Comparison of ENCODE assay signal across 8 cellular contexts in the genomic region with DNA sequence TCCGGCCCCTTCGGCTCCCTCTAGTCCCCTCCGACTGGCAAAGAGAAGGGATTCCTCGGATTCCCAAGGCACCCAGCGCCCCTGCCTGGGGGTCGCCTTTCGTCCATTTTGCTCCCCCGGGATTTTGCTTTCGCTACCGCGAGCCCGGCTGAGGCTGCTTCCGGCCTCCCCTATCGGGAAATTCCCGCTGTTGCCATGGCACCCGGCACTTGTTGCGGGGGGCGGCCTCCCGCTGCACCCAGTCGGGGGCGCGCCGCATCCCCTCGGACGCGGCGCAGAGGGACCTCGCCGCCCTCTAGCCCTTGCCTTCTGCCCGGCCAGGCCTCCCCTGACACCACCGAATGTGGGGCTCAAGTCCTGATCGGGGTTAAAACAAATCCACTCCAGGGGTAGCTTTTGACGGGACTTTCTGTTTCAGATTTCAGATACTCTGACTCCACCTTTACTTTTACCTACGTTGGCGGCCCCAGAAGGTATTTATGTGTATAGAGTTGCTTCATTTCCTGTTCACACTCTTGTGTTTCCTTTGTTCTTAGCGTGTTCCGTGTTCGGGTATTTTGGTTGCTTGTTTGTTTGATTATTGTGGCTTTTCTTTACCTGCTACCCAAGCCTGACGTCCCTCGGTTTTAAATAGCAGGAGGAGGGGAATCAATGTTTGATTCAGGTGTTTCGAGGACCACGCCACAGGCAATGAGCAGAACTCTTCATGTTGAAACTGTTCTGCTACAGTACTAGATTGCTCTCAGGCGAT. TPM values are rescaled to one million over a fixed set of nuclear protein-coding genes. Genes with fewer than 3 reads are reported as not detected.
DNase-seq lines count a peak whose midpoint lies in the region; ATAC-seq lines count a peak whose summit lies in the region.

No MANE protein-coding gene starts in this region.

- WGBS in mesodermal cell (ENCODE audit: insufficient coverage in 2 of 2), 2 experiments = 0% methylated on average over 35 to 36 of the region's 43 CpGs

- peak overlapping the region; percentile 78 for H3K4me3 ChIP-seq in mesodermal cell (ENCODE audit: extremely low read depth, insufficient read depth, low read length, poor library complexity, severe bottlenecking)

- DNase-seq in NCI-H187 (lab: John Stamatoyannopoulos, UW) (peak; percentile 54 to 60), NCI-H187 treated with DMSO at 0.1 percent for 48 hours (lab: John Stamatoyannopoulos, UW) (no peak), NCI-H146 treated with DMSO at 0.1 percent for 48 hours (lab: John Stamatoyannopoulos, UW; ENCODE audit: unreplicated experiment) (peak; percentile 54)
- DNase-seq in activated CD4-positive, alpha-beta T cell treated with anti-CD3 and anti-CD28 coated beads, Interleukin-2, amount 50 U/mL, for 4 hours = peak; percentile 81 to 84
- peak; percentile 88 for DNase-seq in effector CD4-positive, alpha-beta T cell
- peak; percentile 82 to 85 for DNase-seq in stimulated activated CD8-positive, alpha-beta memory T cell treated with anti-CD3 and anti-CD28 coated beads, Interleukin-2, amount 100 ng/mL, for 48 hours (ENCODE audit: low read depth in 2 of 2)

- no peaks in the 10 kb centered on the region for H3K36me3 ChIP-seq in mesodermal cell (ENCODE audit: control insufficient read depth, insufficient read depth, low read length)

- H3K4me1 ChIP-seq in mesodermal cell (ENCODE audit: control insufficient read depth, insufficient read depth, low read length, poor library complexity, severe bottlenecking) = peaks cover 8% of the 10 kb centered on the region

- peak; percentile 83 for ATAC-seq in HG02763 (IDR thresholded peaks at IDR 0.05; ENCODE audit: unreplicated experiment)

- peak overlapping the region; percentile 73 for H3K27ac ChIP-seq in mesodermal cell (ENCODE audit: low read depth, low read length, severe bottlenecking)

- no peaks in the 10 kb centered on the region for H3K9me3 ChIP-seq in mesodermal cell (ENCODE audit: control insufficient read depth, low read length)

RNA-seq across cellular contexts. Expression of a gene that starts 1.4 kb away (rescaled TPM):
- polyA plus RNA-seq in mesodermal cell (2013, experiment 1 of 2) = 14.8 TPM
- polyA plus RNA-seq in mesodermal cell (2013, experiment 2 of 2) = 14.6 TPM
